Comparison of ENCODE assay signal across 8 cellular contexts in the genomic region with DNA sequence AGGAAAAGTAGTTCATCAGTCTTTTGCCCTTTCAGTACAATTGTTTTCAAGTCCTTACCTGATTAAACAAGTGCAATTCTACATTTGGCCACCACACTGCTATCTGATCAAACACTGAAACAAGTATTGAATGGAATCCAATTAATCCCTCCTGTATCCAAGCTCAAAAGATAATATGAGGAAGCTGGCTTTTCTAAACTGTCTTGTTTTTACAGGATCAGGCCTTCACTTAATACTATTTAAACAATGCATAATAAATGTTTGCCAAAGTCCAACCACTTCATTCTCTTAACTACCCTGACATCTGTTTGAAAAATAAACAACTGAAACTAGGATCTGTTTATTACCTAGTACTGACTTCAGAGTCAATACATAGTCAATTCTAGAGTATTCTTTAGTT.
DNase-seq lines count a peak whose midpoint lies in the region; ATAC-seq, FAIRE-seq and TF ChIP-seq lines count a peak whose summit lies in the region.

No MANE protein-coding gene starts in this region.

- dilution Hi-C loops in endothelial cell of umbilical vein (cut with MboI; ENCODE audit: extremely low pct_ligation_motif_present, low sequenced_read_pairs): no loop called here

- H3K9me3 Mint-ChIP-seq in osteocyte (ENCODE audit: unreplicated experiment): no peaks in the 10 kb centered on the region
- H3K9me3 Mint-ChIP-seq in activated T-cell treated with anti-CD3 and anti-CD28 coated beads, Interleukin-2, amount 50 U/mL, for 24 hours: no peaks in the 10 kb centered on the region

- H2AFZ ChIP-seq in endothelial cell of umbilical vein (ENCODE audit: low read depth, low read length): no peak overlapping the region

- no peaks in the 10 kb centered on the region for H3K27me3 ChIP-seq in endothelial cell of umbilical vein (ENCODE audit: control insufficient read depth in 2 of 2, insufficient read depth in 2 of 2, low read length in 2 of 2)

- POLR2A ChIA-PET in endothelial cell of umbilical vein (lab: Charles Lee): no interaction called here

- H3K4me3 ChIP-seq in GM12865 (ENCODE audit: low read depth, low read length): no peak overlapping the region
- H3K4me3 ChIP-seq in endothelial cell of umbilical vein (replicated peaks in 1 of 3; ENCODE audit: insufficient read depth in 1 of 3, low read depth in 1 of 3, low read length in 3 of 3): no peak overlapping the region

- TF ChIP-seq CTCF in GM12865 (IDR thresholded peaks at IDR 0.05; ENCODE audit: insufficient read depth, low read depth, low read length, missing control alignments) (peak; percentile 14), endothelial cell of umbilical vein (IDR thresholded peaks at IDR 0.05; ENCODE audit: extremely low read depth in 1 of 2, insufficient read depth in 1 of 2, low read depth in 1 of 2, low read length in 2 of 2) (peak in 1 of 2 donors; percentile 33), osteocyte (IDR thresholded peaks at IDR 0.05) (peak; percentile 29)

- H3K4me1 ChIP-seq in endothelial cell of umbilical vein (ENCODE audit: control insufficient read depth, extremely low read depth, insufficient read depth, low read length): no peaks in the 10 kb centered on the region

- H4K20me1 ChIP-seq in endothelial cell of umbilical vein (replicated peaks; ENCODE audit: control insufficient read depth, extremely low read depth, insufficient read depth, low read length): no peaks in the 10 kb centered on the region

- TF ChIP-seq POLR2A in endothelial cell of umbilical vein (IDR thresholded peaks at IDR 0.05; ENCODE audit: low read depth, low read length): no peak

- H3K79me2 ChIP-seq in endothelial cell of umbilical vein (ENCODE audit: control insufficient read depth, insufficient read depth, low read length): no peaks in the 10 kb centered on the region

- H3K27ac Mint-ChIP-seq in osteocyte (ENCODE audit: unreplicated experiment): no peak overlapping the region
- no peak overlapping the region for H3K27ac Mint-ChIP-seq in activated T-cell treated with anti-CD3 and anti-CD28 coated beads, Interleukin-2, amount 50 U/mL, for 24 hours

- peaks cover 5% of the 10 kb centered on the region for H3K36me3 Mint-ChIP-seq in osteocyte (ENCODE audit: unreplicated experiment)
- H3K36me3 Mint-ChIP-seq in activated T-cell treated with anti-CD3 and anti-CD28 coated beads, Interleukin-2, amount 50 U/mL, for 24 hours (ENCODE audit: low read depth): no peaks in the 10 kb centered on the region

- CTCF ChIA-PET in endothelial cell of umbilical vein (lab: Charles Lee): interaction anchor here (1.0 to 6.3 kb wide), 9 partner anchors 12 to 279 kb away, joined by 3 to 30 read pairs (median 3); no protein-coding TSS in a partner anchor

- DNase-seq in GM12865 (ENCODE audit: low read depth): peak; percentile 21
- peak; percentile 89 for DNase-seq in NCI-H2196 treated with DMSO at 0.1 percent for 48 hours (lab: John Stamatoyannopoulos, UW; ENCODE audit: unreplicated experiment)
- DNase-seq in endothelial cell of umbilical vein (ENCODE audit: low read depth, low spot score): peak; percentile 85
- no peak for DNase-seq in osteocyte (ENCODE audit: extremely low spot score, unreplicated experiment)
- DNase-seq in activated T-cell treated with anti-CD3 and anti-CD28 coated beads, Interleukin-2, amount 50 U/mL, for 24 hours: no peak
- no peak for DNase-seq in RPMI8226

- H3K9ac ChIP-seq in endothelial cell of umbilical vein (replicated peaks; ENCODE audit: extremely low read depth, insufficient read depth, low read length): no peak overlapping the region

- H3K27ac ChIP-seq in endothelial cell of umbilical vein (ENCODE audit: insufficient read depth, low read depth, low read length): no peak overlapping the region

- H3K9me3 ChIP-seq in endothelial cell of umbilical vein (replicated peaks; ENCODE audit: control insufficient read depth, insufficient read depth, low read length): no peaks in the 10 kb centered on the region

- no peak for FAIRE-seq in endothelial cell of umbilical vein (lab: Jason Lieb, UNC)

- no peaks in the 10 kb centered on the region for H3K9me1 ChIP-seq in endothelial cell of umbilical vein (replicated peaks; ENCODE audit: control insufficient read depth, extremely low read depth, insufficient read depth, low read length)

- H3K4me2 ChIP-seq in endothelial cell of umbilical vein (ENCODE audit: insufficient read depth, low read length): no peak overlapping the region

- intact Hi-C loops in endothelial cell of umbilical vein (cut with micrococcal nuclease): no loop called here

- ATAC-seq in HG02610 (IDR thresholded peaks at IDR 0.05; ENCODE audit: unreplicated experiment) (no peak), GM18861 (IDR thresholded peaks at IDR 0.05; ENCODE audit: unreplicated experiment) (no peak)

- BruUV-seq in endothelial cell of umbilical vein (replicated peaks; lab: Mats Ljungman, UMichigan): no TSS peak

- H3K4me1 Mint-ChIP-seq in osteocyte (ENCODE audit: unreplicated experiment): peaks cover 7% of the 10 kb centered on the region
- peaks cover 11% of the 10 kb centered on the region for H3K4me1 Mint-ChIP-seq in activated T-cell treated with anti-CD3 and anti-CD28 coated beads, Interleukin-2, amount 50 U/mL, for 24 hours (ENCODE audit: low read depth)

- H3K27me3 Mint-ChIP-seq in osteocyte (ENCODE audit: unreplicated experiment): no peaks in the 10 kb centered on the region
- no peaks in the 10 kb centered on the region for H3K27me3 Mint-ChIP-seq in activated T-cell treated with anti-CD3 and anti-CD28 coated beads, Interleukin-2, amount 50 U/mL, for 24 hours

- no peak overlapping the region for H3K4me3 Mint-ChIP-seq in osteocyte (ENCODE audit: unreplicated experiment)
- H3K4me3 Mint-ChIP-seq in activated T-cell treated with anti-CD3 and anti-CD28 coated beads, Interleukin-2, amount 50 U/mL, for 24 hours: no peak overlapping the region

- no peaks in the 10 kb centered on the region for H3K36me3 ChIP-seq in endothelial cell of umbilical vein (ENCODE audit: control insufficient read depth in 2 of 2, extremely low read depth in 1 of 2, insufficient read depth in 2 of 2, low read length in 2 of 2)

TF ChIP-seq in endothelial cell of umbilical vein, 7 proteins besides CTCF, POLR2A, EP300 and RAD21:
- TF ChIP-seq POLR2AphosphoS5 (IDR thresholded peaks at IDR 0.05; ENCODE audit: insufficient read depth, low read depth, low read length): no peak
- TF ChIP-seq GATA2 (IDR thresholded peaks at IDR 0.05; ENCODE audit: insufficient read depth, insufficient read length, low read depth, low read length): no peak
- TF ChIP-seq EZH2 (IDR thresholded peaks at IDR 0.05; ENCODE audit: borderline replicate concordance, low read depth, low read length, severe bottlenecking): no peak
- TF ChIP-seq JUN (IDR thresholded peaks at IDR 0.05; ENCODE audit: borderline replicate concordance, insufficient read depth, insufficient read length, low read depth): no peak
- no peak for TF ChIP-seq FOS (IDR thresholded peaks at IDR 0.05; ENCODE audit: borderline replicate concordance, insufficient read depth, low read length)
- no peak for TF ChIP-seq MYC (IDR thresholded peaks at IDR 0.05; ENCODE audit: low read depth, low read length)
- TF ChIP-seq, protein P1, sequence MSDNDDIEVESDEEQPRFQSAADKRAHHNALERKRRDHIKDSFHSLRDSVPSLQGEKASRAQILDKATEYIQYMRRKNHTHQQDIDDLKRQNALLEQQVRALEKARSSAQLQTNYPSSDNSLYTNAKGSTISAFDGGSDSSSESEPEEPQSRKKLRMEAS (IDR thresholded peaks at IDR 0.05; ENCODE audit: insufficient read depth, insufficient read length): no peak
TF ChIP-seq in endothelial cell of umbilical vein: peak in this region for 0.

Comparison
In these comparisons a context has a peak if more than half of its experiments do, and no peak if none do; other contexts are left out.
1. DNase-seq: peak in GM12865 (single experiment), NCI-H2196 treated with DMSO at 0.1 percent for 48 hours (single experiment) and endothelial cell of umbilical vein (single experiment); none in osteocyte (single experiment), activated T-cell treated with anti-CD3 and anti-CD28 coated beads, Interleukin-2, amount 50 U/mL, for 24 hours (single experiment) and RPMI8226 (single experiment).